12 cellular contexts compared by ENCODE assay signal in genomic region chr17:9244066-9245052, GRCh38.
A peak's percentile ranks its signal among the peaks of the same experiment; 100 is the strongest.
DNase-seq lines count a peak whose midpoint lies in the region; TF ChIP-seq lines count a peak whose summit lies in the region.
"Had no signal": no experiment of that assay in that cellular context is flagged by ENCODE, and none has a peak within 500 bp of the region (broad histone marks: within the 10 kb centered on the region; RNA-seq: fewer than 3 reads in every experiment).

No MANE protein-coding gene starts in this region.

- no peak overlapping the region for H3K4ac ChIP-seq in mesenchymal stem cell (ENCODE audit: low read depth in 1 of 2, low read length in 2 of 2)

- in situ Hi-C loops in transverse colon (cut with MboI; ENCODE audit: low pct_ligation_motif_present in 1 of 4, low pct_unique_long_range_greater_than_20kb in 1 of 4, low sequenced_read_pairs in 3 of 4) = no loop called here

- no peak overlapping the region for H3K18ac ChIP-seq in mesenchymal stem cell (ENCODE audit: low read depth in 1 of 2, low read length in 2 of 2)

- peaks cover 1% of the 10 kb centered on the region for H3K9me3 Mint-ChIP-seq in glutamatergic neuron (ENCODE audit: unreplicated experiment)
- H3K9me3 Mint-ChIP-seq: activated naive CD8-positive, alpha-beta T cell treated with anti-CD3 and anti-CD28 coated beads, Interleukin-2, amount 10 ng/mL, durations not matched to agents 7 days and 5 days had no signal

- H2BK15ac ChIP-seq in mesenchymal stem cell (ENCODE audit: low read depth, poor library complexity, severe bottlenecking) = no peak overlapping the region

- TF ChIP-seq CTCF in colonic mucosa (IDR thresholded peaks at IDR 0.05) (no peak), transverse colon (IDR thresholded peaks at IDR 0.05) (no peak), glutamatergic neuron (IDR thresholded peaks at IDR 0.05; ENCODE audit: partially characterized antibody, unreplicated experiment) (no peak)

- no peak overlapping the region for H2AK5ac ChIP-seq in mesenchymal stem cell (ENCODE audit: low read length, severe bottlenecking)

- no peak overlapping the region for H2BK12ac ChIP-seq in mesenchymal stem cell (ENCODE audit: low read length in 2 of 2)

- H3K36me3 ChIP-seq in MG63 = no peaks in the 10 kb centered on the region; the same call in 1 of the 2 replicates
- H3K36me3 ChIP-seq in colonic mucosa = no peaks in the 10 kb centered on the region
- peaks cover 0 to 20% of the 10 kb centered on the region in 2 experiments for H3K36me3 ChIP-seq in mesenchymal stem cell (ENCODE audit: control insufficient read depth in 1 of 2, insufficient read depth in 2 of 2, low read depth in 1 of 2, low read length in 2 of 2)
- H3K36me3 ChIP-seq in transverse colon = no peaks in the 10 kb centered on the region
- H3K36me3 ChIP-seq: pancreas had no signal

- peaks cover 3% of the 10 kb centered on the region for H3K4me1 Mint-ChIP-seq in glutamatergic neuron (ENCODE audit: low read depth, unreplicated experiment)

- H3K9ac ChIP-seq in colonic mucosa (ENCODE audit: low read depth in 2 of 2, low read length in 2 of 2) (peak overlapping the region in 1 of 2 donors; percentile 12), mesenchymal stem cell (ENCODE audit: low read length) (peak overlapping the region; percentile 68)

- no peak overlapping the region for H2BK120ac ChIP-seq in mesenchymal stem cell (ENCODE audit: low read depth, low read length)

- no peaks in the 10 kb centered on the region for H3K27me3 ChIP-seq in MG63
- no peaks in the 10 kb centered on the region for H3K27me3 ChIP-seq in colonic mucosa
- no peaks in the 10 kb centered on the region for H3K27me3 ChIP-seq in mesenchymal stem cell (ENCODE audit: control insufficient read depth in 1 of 2, insufficient read depth in 1 of 2, low read length in 2 of 2)
- no peaks in the 10 kb centered on the region for H3K27me3 ChIP-seq in transverse colon
- H3K27me3 ChIP-seq: pancreas had no signal

- DNase-seq in MG63 = peak; percentile 82
- no peak for DNase-seq in colonic mucosa
- DNase-seq in mesenchymal stem cell = peak; percentile 26
- DNase-seq in transverse colon = peak; percentile 59
- no peak for DNase-seq in GDM1 (lab: John Stamatoyannopoulos, UW)
- DNase-seq in NCI-H526 treated with DMSO at 0.1 percent for 48 hours (lab: John Stamatoyannopoulos, UW) = no peak
- no peak for DNase-seq in glutamatergic neuron
- DNase-seq: activated naive CD8-positive, alpha-beta T cell treated with anti-CD3 and anti-CD28 coated beads, Interleukin-2, amount 10 ng/mL, durations not matched to agents 7 days and 5 days; DMS79; NCI-H1105; NK-92 treated with Interleukin-12 subunit alpha and Interleukin-12 subunit beta, amount 100 ng/mL, for 24 hours; pancreas had no signal

- 94% methylated on average over 20 of the region's 21 CpGs for WGBS in mesenchymal stem cell
- 77 to 83% methylated on average over 4 to 21 of the region's 21 CpGs for WGBS in transverse colon (ENCODE audit: low coverage in 1 of 2), 2 donors

- peaks cover 6% of the 10 kb centered on the region for H3K27me3 Mint-ChIP-seq in glutamatergic neuron (ENCODE audit: unreplicated experiment)
- H3K27me3 Mint-ChIP-seq: activated naive CD8-positive, alpha-beta T cell treated with anti-CD3 and anti-CD28 coated beads, Interleukin-2, amount 10 ng/mL, durations not matched to agents 7 days and 5 days had no signal

- no peak overlapping the region for H2AFZ ChIP-seq in mesenchymal stem cell (ENCODE audit: low read depth, low read length)

- H3K4me1 ChIP-seq in colonic mucosa (peaks cover 7% of the 10 kb centered on the region), mesenchymal stem cell (ENCODE audit: control insufficient read depth, insufficient read depth, low read depth, low read length) (peaks cover 15% of the 10 kb centered on the region), transverse colon (peaks cover 7 to 34% (median 21%) of the 10 kb centered on the region in 4 donors)

- H3K4me3 ChIP-seq in MG63 (no peak overlapping the region), colonic mucosa (no peak overlapping the region), mesenchymal stem cell (ENCODE audit: insufficient read depth in 1 of 2, low read depth in 1 of 2, low read length in 2 of 2) (peak overlapping the region in 1 of 2 experiments; percentile 54), transverse colon (no peak overlapping the region)
- H3K4me3 ChIP-seq: pancreas had no signal

- H3K27ac ChIP-seq in colonic mucosa (peak overlapping the region; percentile 44), mesenchymal stem cell (ENCODE audit: low read length, poor library complexity, severe bottlenecking) (no peak overlapping the region), transverse colon (peak overlapping the region; percentile 90 to 95 (median 94))
- H3K27ac ChIP-seq: pancreas had no signal

- TF ChIP-seq EP300 in transverse colon (IDR thresholded peaks at IDR 0.05; ENCODE audit: low read depth) = no peak

- no peak for TF ChIP-seq POLR2A in transverse colon (IDR thresholded peaks at IDR 0.05)

- H3K14ac ChIP-seq in mesenchymal stem cell (ENCODE audit: low read length in 2 of 2) = no peak overlapping the region

- no peak overlapping the region for H2BK5ac ChIP-seq in mesenchymal stem cell (ENCODE audit: low read depth, low read length, poor library complexity, severe bottlenecking)

- H3K9me3 ChIP-seq in MG63 (no peaks in the 10 kb centered on the region), colonic mucosa (no peaks in the 10 kb centered on the region), mesenchymal stem cell (ENCODE audit: control insufficient read depth, low read length) (no peaks in the 10 kb centered on the region), transverse colon (no peaks in the 10 kb centered on the region)
- H3K9me3 ChIP-seq: pancreas had no signal

- H3K4me3 Mint-ChIP-seq in glutamatergic neuron (ENCODE audit: unreplicated experiment) = no peak overlapping the region
- H3K4me3 Mint-ChIP-seq: activated naive CD8-positive, alpha-beta T cell treated with anti-CD3 and anti-CD28 coated beads, Interleukin-2, amount 10 ng/mL, durations not matched to agents 7 days and 5 days had no signal

- H3K79me1 ChIP-seq in mesenchymal stem cell (replicated peaks; ENCODE audit: low read length, poor library complexity, severe bottlenecking) = no peaks in the 10 kb centered on the region

- no peak overlapping the region for H3K23ac ChIP-seq in mesenchymal stem cell (ENCODE audit: low read length in 2 of 2)

- no peak overlapping the region for H4K91ac ChIP-seq in mesenchymal stem cell (ENCODE audit: low read length)

- no peak overlapping the region for H4K8ac ChIP-seq in mesenchymal stem cell (ENCODE audit: low read length)

- H3K36me3 Mint-ChIP-seq in glutamatergic neuron (ENCODE audit: unreplicated experiment) = no peaks in the 10 kb centered on the region
- H3K36me3 Mint-ChIP-seq: activated naive CD8-positive, alpha-beta T cell treated with anti-CD3 and anti-CD28 coated beads, Interleukin-2, amount 10 ng/mL, durations not matched to agents 7 days and 5 days had no signal

- no peak overlapping the region for H3K27ac Mint-ChIP-seq in glutamatergic neuron (ENCODE audit: unreplicated experiment)
- H3K27ac Mint-ChIP-seq: activated naive CD8-positive, alpha-beta T cell treated with anti-CD3 and anti-CD28 coated beads, Interleukin-2, amount 10 ng/mL, durations not matched to agents 7 days and 5 days had no signal

- no peak overlapping the region for H3K4me2 ChIP-seq in mesenchymal stem cell (ENCODE audit: low read length, poor library complexity, severe bottlenecking)

- intact Hi-C loops in colonic mucosa (cut with DNase I) (no loop called here), transverse colon (cut with DNase I; ENCODE audit: low total_unique reads) (loop anchor here (10.0 kb wide), 1 partner anchor 240 kb away; no protein-coding TSS in a partner anchor)

Comparison
In these comparisons a context has a peak if more than half of its experiments do, and no peak if none do; other contexts are left out.
1. DNase-seq: peak in MG63 (single experiment), mesenchymal stem cell (single experiment) and transverse colon (single experiment); none in colonic mucosa (single experiment), GDM1 (single experiment), NCI-H526 treated with DMSO at 0.1 percent for 48 hours (single experiment) and glutamatergic neuron (single experiment).